26 cellular contexts compared by ENCODE assay signal in the genomic region with DNA sequence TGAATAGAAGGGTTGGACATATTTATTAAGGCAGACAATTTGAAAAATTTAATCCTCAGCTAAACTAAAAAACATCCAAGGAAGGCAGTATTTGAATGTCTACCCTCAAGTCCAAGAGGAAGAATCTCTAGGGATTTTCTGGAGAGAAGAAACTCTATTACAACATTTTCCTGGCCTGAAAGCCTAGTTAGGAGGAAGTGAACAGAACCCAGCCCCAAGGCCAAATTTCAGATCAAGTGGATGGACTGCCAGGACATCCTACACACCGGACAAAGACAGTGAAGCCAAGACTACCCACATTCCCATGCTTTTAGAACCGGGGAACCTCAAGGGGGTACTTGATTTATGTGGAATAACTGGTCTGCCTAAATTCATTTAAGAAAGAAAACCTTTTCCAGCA.
DNase-seq lines count a peak whose midpoint lies in the region; ATAC-seq and TF ChIP-seq lines count a peak whose summit lies in the region.
"Had no signal": no experiment of that assay in that cellular context is flagged by ENCODE, and none has a peak within 500 bp of the region (broad histone marks: within the 10 kb centered on the region; RNA-seq: fewer than 3 reads in every experiment).

No MANE protein-coding gene starts in this region.

- no peak for DNase-seq in Right ventricle myocardium inferior (ENCODE audit: missing footprints)
- no peak for DNase-seq in cardiac septum (ENCODE audit: low spot score)
- no peak for DNase-seq in osteocyte (ENCODE audit: extremely low spot score, unreplicated experiment)
- DNase-seq in cerebellum (ENCODE audit: low spot score): no peak
- DNase-seq in GM19238 (ENCODE audit: insufficient read length, low spot score): no peak
- DNase-seq: ACHN; CD4-positive, alpha-beta T cell; COR-L47; DMS79; GOT3; IMR-90; NCI-H1105; NCI-H146; NCI-H2029 treated with DMSO at 0.1 percent for 48 hours; NCI-H345; NCI-H524; NCI-H82; SJCRH30 had no signal

- H3K9me3 ChIP-seq in gastroesophageal sphincter: no peaks in the 10 kb centered on the region
- H3K9me3 ChIP-seq: BLaER1, SJCRH30 had no signal

- WGBS in gastroesophageal sphincter (ENCODE audit: low coverage in 1 of 2), 2 donors: 59 to 73% methylated on average over 2 of the region's 2 CpGs

- no peak overlapping the region for H3K27ac ChIP-seq in gastroesophageal sphincter
- H3K27ac ChIP-seq: 22Rv1, BLaER1, KMS-11, SJCRH30 had no signal

- H3K27me3 ChIP-seq in gastroesophageal sphincter: no peaks in the 10 kb centered on the region
- H3K27me3 ChIP-seq: BLaER1, SJCRH30 had no signal

- peaks cover 4% of the 10 kb centered on the region for H3K9me3 Mint-ChIP-seq in osteocyte (ENCODE audit: unreplicated experiment)

- ATAC-seq in Right ventricle myocardium inferior: peak; percentile 80
- ATAC-seq in gastroesophageal sphincter: peak; percentile 22
- no peak for ATAC-seq in HG03460 (IDR thresholded peaks at IDR 0.05; ENCODE audit: unreplicated experiment)
- ATAC-seq in GM21528 (IDR thresholded peaks at IDR 0.05; ENCODE audit: low FRiP score, unreplicated experiment): no peak
- ATAC-seq: GM12878, Panc1 had no signal

- H3K4me1 ChIP-seq in gastroesophageal sphincter: no peaks in the 10 kb centered on the region
- H3K4me1 ChIP-seq: BLaER1, SJCRH30 had no signal

- H3K27ac Mint-ChIP-seq in osteocyte (ENCODE audit: unreplicated experiment): peak overlapping the region; percentile 8
- H3K27ac Mint-ChIP-seq: CD4-positive, alpha-beta T cell had no signal

- H3K36me3 ChIP-seq in gastroesophageal sphincter: no peaks in the 10 kb centered on the region
- H3K36me3 ChIP-seq: BLaER1, SJCRH30 had no signal

- H3K4me3 Mint-ChIP-seq in osteocyte (ENCODE audit: unreplicated experiment): no peak overlapping the region
- H3K4me3 Mint-ChIP-seq: CD4-positive, alpha-beta T cell had no signal

- no peaks in the 10 kb centered on the region for H3K27me3 Mint-ChIP-seq in osteocyte (ENCODE audit: unreplicated experiment)
- H3K27me3 Mint-ChIP-seq: CD4-positive, alpha-beta T cell had no signal

- TF ChIP-seq CTCF in gastroesophageal sphincter (IDR thresholded peaks at IDR 0.05) (no peak), osteocyte (IDR thresholded peaks at IDR 0.05) (no peak)

- H3K36me3 Mint-ChIP-seq in osteocyte (ENCODE audit: unreplicated experiment): no peaks in the 10 kb centered on the region

- no peak for TF ChIP-seq EP300 in gastroesophageal sphincter (IDR thresholded peaks at IDR 0.05)

- intact Hi-C loops in Right ventricle myocardium inferior (cut with DNase I) (no loop called here), cardiac septum (cut with DNase I) (no loop called here)

- no peak for TF ChIP-seq POLR2A in gastroesophageal sphincter (IDR thresholded peaks at IDR 0.05)

- H3K4me3 ChIP-seq in gastroesophageal sphincter: no peak overlapping the region
- H3K4me3 ChIP-seq: BLaER1, GM12878, SJCRH30 had no signal

- peaks cover 11% of the 10 kb centered on the region for H3K4me1 Mint-ChIP-seq in osteocyte (ENCODE audit: unreplicated experiment)

Comparison
In these comparisons a context has a peak if more than half of its experiments do, and no peak if none do; other contexts are left out.
1. ATAC-seq: peak in Right ventricle myocardium inferior (single experiment) and gastroesophageal sphincter (single experiment); none in HG03460 (single experiment) and GM21528 (single experiment).